ENCODE assay signal across 17 cellular contexts in genomic region chr3:171797265-171797679, GRCh38. TPM values are rescaled to one million over a fixed set of nuclear protein-coding genes. Genes with fewer than 3 reads are reported as not detected.
A peak's percentile ranks its signal among the peaks of the same experiment; 100 is the strongest.
DNase-seq lines count a peak whose midpoint lies in the region; ATAC-seq, FAIRE-seq and TF ChIP-seq lines count a peak whose summit lies in the region.
"Had no signal": no experiment of that assay in that cellular context is flagged by ENCODE, and none has a peak within 500 bp of the region (broad histone marks: within the 10 kb centered on the region; RNA-seq: fewer than 3 reads in every experiment).

No MANE protein-coding gene starts in this region.

- no peak for FAIRE-seq in endothelial cell of umbilical vein (lab: Jason Lieb, UNC)
- FAIRE-seq in GM12892 (lab: Jason Lieb, UNC): no peak
- FAIRE-seq: small intestine had no signal

- H3K36me3 Mint-ChIP-seq in activated CD8-positive, alpha-beta memory T cell treated with anti-CD3 and anti-CD28 coated beads, Interleukin-2, amount 10 ng/mL, durations not matched to agents 7 days and 5 days: no peaks in the 10 kb centered on the region
- H3K36me3 Mint-ChIP-seq: brain, naive B cell had no signal

- peak; percentile 50 for DNase-seq in ELF-1 (ENCODE audit: low read depth, low spot score)
- no peak for DNase-seq in endothelial cell of umbilical vein (ENCODE audit: low read depth, low spot score)
- DNase-seq in NCI-H446 treated with DMSO at 0.1 percent for 48 hours (lab: John Stamatoyannopoulos, UW): no peak
- no peak for DNase-seq in activated CD8-positive, alpha-beta memory T cell treated with anti-CD3 and anti-CD28 coated beads for 24 hours
- no peak for DNase-seq in GM12892 (ENCODE audit: insufficient read length)
- no peak for DNase-seq in activated CD8-positive, alpha-beta memory T cell treated with anti-CD3 and anti-CD28 coated beads, Interleukin-2, amount 10 ng/mL, durations not matched to agents 7 days and 5 days
- DNase-seq: activated T-cell treated with anti-CD3 and anti-CD28 coated beads, Interleukin-2, amount 50 U/mL, for 48 hours; AML-193; naive B cell; NCI-H187; small intestine; stimulated activated CD8-positive, alpha-beta memory T cell treated with anti-CD3 and anti-CD28 coated beads, Interleukin-4, amount 100 ng/mL, for 48 hours had no signal

- POLR2A ChIA-PET in endothelial cell of umbilical vein (lab: Charles Lee): no interaction called here

- intact Hi-C loops in endothelial cell of umbilical vein (cut with micrococcal nuclease): no loop called here

- no peak overlapping the region for H3K4me2 ChIP-seq in endothelial cell of umbilical vein (ENCODE audit: insufficient read depth, low read length)

- H3K9me1 ChIP-seq in endothelial cell of umbilical vein (replicated peaks; ENCODE audit: control insufficient read depth, extremely low read depth, insufficient read depth, low read length): no peaks in the 10 kb centered on the region

- H4K20me1 ChIP-seq in endothelial cell of umbilical vein (replicated peaks; ENCODE audit: control insufficient read depth, extremely low read depth, insufficient read depth, low read length): no peaks in the 10 kb centered on the region

- H3K4me1 Mint-ChIP-seq in activated CD8-positive, alpha-beta memory T cell treated with anti-CD3 and anti-CD28 coated beads, Interleukin-2, amount 10 ng/mL, durations not matched to agents 7 days and 5 days: no peaks in the 10 kb centered on the region
- H3K4me1 Mint-ChIP-seq: naive B cell had no signal

- dilution Hi-C loops in endothelial cell of umbilical vein (cut with MboI; ENCODE audit: extremely low pct_ligation_motif_present, low sequenced_read_pairs): no loop called here

- ATAC-seq in GM21360 (IDR thresholded peaks at IDR 0.05; ENCODE audit: unreplicated experiment) (peak; percentile 60), HG03196 (IDR thresholded peaks at IDR 0.05; ENCODE audit: unreplicated experiment) (peak; percentile 73)
- ATAC-seq in activated CD8-positive, alpha-beta memory T cell treated with anti-CD3 and anti-CD28 coated beads, Interleukin-2, amount 10 ng/mL, durations not matched to agents 7 days and 5 days: no peak

- no peaks in the 10 kb centered on the region for H3K36me3 ChIP-seq in endothelial cell of umbilical vein (ENCODE audit: control insufficient read depth in 2 of 2, extremely low read depth in 1 of 2, insufficient read depth in 2 of 2, low read length in 2 of 2)

- no peak overlapping the region for H2AFZ ChIP-seq in endothelial cell of umbilical vein (ENCODE audit: low read depth, low read length)

- BruUV-seq in endothelial cell of umbilical vein (replicated peaks; lab: Mats Ljungman, UMichigan): no TSS peak

- peaks cover 53% of the 10 kb centered on the region for H3K4me1 ChIP-seq in endothelial cell of umbilical vein (ENCODE audit: control insufficient read depth, extremely low read depth, insufficient read depth, low read length)

- H3K27ac ChIP-seq in endothelial cell of umbilical vein (ENCODE audit: insufficient read depth, low read depth, low read length): peak overlapping the region; percentile 82

- no peak for TF ChIP-seq POLR2A in endothelial cell of umbilical vein (IDR thresholded peaks at IDR 0.05; ENCODE audit: low read depth, low read length)
- TF ChIP-seq POLR2A in GM12892 (IDR thresholded peaks at IDR 0.05; ENCODE audit: low read depth, low read length): no peak

- H3K4me3 ChIP-seq in endothelial cell of umbilical vein (replicated peaks in 1 of 3; ENCODE audit: insufficient read depth in 1 of 3, low read depth in 1 of 3, low read length in 3 of 3): no peak overlapping the region

- no peaks in the 10 kb centered on the region for H3K9me3 Mint-ChIP-seq in activated CD8-positive, alpha-beta memory T cell treated with anti-CD3 and anti-CD28 coated beads, Interleukin-2, amount 10 ng/mL, durations not matched to agents 7 days and 5 days (ENCODE audit: low read depth)
- H3K9me3 Mint-ChIP-seq: brain, naive B cell had no signal

- H3K4me3 Mint-ChIP-seq in activated CD8-positive, alpha-beta memory T cell treated with anti-CD3 and anti-CD28 coated beads, Interleukin-2, amount 10 ng/mL, durations not matched to agents 7 days and 5 days: no peak overlapping the region
- H3K4me3 Mint-ChIP-seq: brain, naive B cell had no signal

- no peaks in the 10 kb centered on the region for H3K27me3 ChIP-seq in endothelial cell of umbilical vein (ENCODE audit: control insufficient read depth in 2 of 2, insufficient read depth in 2 of 2, low read length in 2 of 2)

- peak overlapping the region; percentile 68 for H3K9ac ChIP-seq in endothelial cell of umbilical vein (replicated peaks; ENCODE audit: extremely low read depth, insufficient read depth, low read length)

- H3K27me3 Mint-ChIP-seq in activated CD8-positive, alpha-beta memory T cell treated with anti-CD3 and anti-CD28 coated beads, Interleukin-2, amount 10 ng/mL, durations not matched to agents 7 days and 5 days: peaks cover 5% of the 10 kb centered on the region

- TF ChIP-seq CTCF in endothelial cell of umbilical vein (IDR thresholded peaks at IDR 0.05; ENCODE audit: extremely low read depth in 1 of 2, insufficient read depth in 1 of 2, low read depth in 1 of 2, low read length in 2 of 2): no peak

- H3K79me2 ChIP-seq in endothelial cell of umbilical vein (ENCODE audit: control insufficient read depth, insufficient read depth, low read length): peaks cover 51% of the 10 kb centered on the region

- H3K9me3 ChIP-seq in endothelial cell of umbilical vein (replicated peaks; ENCODE audit: control insufficient read depth, insufficient read depth, low read length): no peaks in the 10 kb centered on the region

- H3K27ac Mint-ChIP-seq in activated CD8-positive, alpha-beta memory T cell treated with anti-CD3 and anti-CD28 coated beads, Interleukin-2, amount 10 ng/mL, durations not matched to agents 7 days and 5 days: no peak overlapping the region
- H3K27ac Mint-ChIP-seq: brain, naive B cell had no signal

- CTCF ChIA-PET in endothelial cell of umbilical vein (lab: Charles Lee): no interaction called here
- CTCF ChIA-PET in activated CD8-positive, alpha-beta memory T cell treated with anti-CD3 and anti-CD28 coated beads, Interleukin-2, amount 10 ng/mL, durations not matched to agents 7 days and 5 days (lab: Charles Lee): no interaction called here

TF ChIP-seq in endothelial cell of umbilical vein, 7 proteins besides CTCF, POLR2A, EP300 and RAD21:
- no peak for TF ChIP-seq MYC (IDR thresholded peaks at IDR 0.05; ENCODE audit: low read depth, low read length)

RNA-seq across cellular contexts. Expression of gene PLD1, which starts 13.0 kb away (rescaled TPM):
- total RNA-seq in endothelial cell of umbilical vein: 75.6 and 108 TPM in 2 replicates
- 35.7 and 42.0 TPM in 2 replicates for polyA plus RNA-seq in endothelial cell of umbilical vein
- 33.4 and 33.6 TPM in 2 replicates for polyA plus RNA-seq in endothelial cell of umbilical vein (2011; cell fraction: cytosol; rRNA removed)
- 169 and 198 TPM in 2 replicates for polyA plus RNA-seq in endothelial cell of umbilical vein (2011; cell fraction: nucleus; rRNA removed)
- 32.5 and 45.4 TPM in 2 replicates for polyA plus RNA-seq in endothelial cell of umbilical vein (2012)
- 168 and 217 TPM in 2 replicates for polyA minus RNA-seq in endothelial cell of umbilical vein
- polyA minus RNA-seq in endothelial cell of umbilical vein (2011; cell fraction: cytosol; rRNA and poly(A)+ RNA removed): 10.1 TPM
- 352 and 548 TPM in 2 replicates for polyA minus RNA-seq in endothelial cell of umbilical vein (2011; cell fraction: nucleus; rRNA and poly(A)+ RNA removed)
- polyA plus RNA-seq in GM12892 (2012; ENCODE audit: missing spikeins): 5.2 TPM
- total RNA-seq in activated CD8-positive, alpha-beta memory T cell treated with anti-CD3 and anti-CD28 coated beads, Interleukin-2, amount 10 ng/mL, durations not matched to agents 7 days and 5 days: 1 to 10 TPM; 2.0 to 3.4 TPM

RNA-seq across cellular contexts. Expression of gene TMEM212, which starts 45.9 kb away (rescaled TPM):
- total RNA-seq in endothelial cell of umbilical vein: not detected in 2 replicates
- 0.14 TPM in 1 of 2 replicates, not detected in the other for polyA plus RNA-seq in endothelial cell of umbilical vein
- polyA plus RNA-seq in endothelial cell of umbilical vein (2011; cell fraction: cytosol; rRNA removed): not detected in 2 replicates
- 0.11 TPM in 1 of 2 replicates, not detected in the other for polyA plus RNA-seq in endothelial cell of umbilical vein (2011; cell fraction: nucleus; rRNA removed)
- polyA plus RNA-seq in endothelial cell of umbilical vein (2012): not detected in 2 replicates
- polyA minus RNA-seq in endothelial cell of umbilical vein: not detected in 2 replicates
- not detected for polyA minus RNA-seq in endothelial cell of umbilical vein (2011; cell fraction: cytosol; rRNA and poly(A)+ RNA removed)
- 0.91 and 1.3 TPM in 2 replicates for polyA minus RNA-seq in endothelial cell of umbilical vein (2011; cell fraction: nucleus; rRNA and poly(A)+ RNA removed)
- not detected for polyA plus RNA-seq in GM12892 (2012; ENCODE audit: missing spikeins)
- not detected for total RNA-seq in activated CD8-positive, alpha-beta memory T cell treated with anti-CD3 and anti-CD28 coated beads, Interleukin-2, amount 10 ng/mL, durations not matched to agents 7 days and 5 days
- total RNA-seq: epithelial cell of proximal tubule, HT1080 had no signal
- polyA plus RNA-seq: small intestine had no signal

Comparison
In these comparisons a context has a peak if more than half of its experiments do, and no peak if none do; other contexts are left out.
1. RNA of gene PLD1, which starts 13.0 kb away (total RNA-seq): 75.6 to 108 TPM in endothelial cell of umbilical vein; 2.0 to 3.4 TPM in activated CD8-positive, alpha-beta memory T cell treated with anti-CD3 and anti-CD28 coated beads, Interleukin-2, amount 10 ng/mL, durations not matched to agents 7 days and 5 days; every median in the first group is over 10 times any median in the second.